ENCODE assay signal across 9 cellular contexts in the genomic region with DNA sequence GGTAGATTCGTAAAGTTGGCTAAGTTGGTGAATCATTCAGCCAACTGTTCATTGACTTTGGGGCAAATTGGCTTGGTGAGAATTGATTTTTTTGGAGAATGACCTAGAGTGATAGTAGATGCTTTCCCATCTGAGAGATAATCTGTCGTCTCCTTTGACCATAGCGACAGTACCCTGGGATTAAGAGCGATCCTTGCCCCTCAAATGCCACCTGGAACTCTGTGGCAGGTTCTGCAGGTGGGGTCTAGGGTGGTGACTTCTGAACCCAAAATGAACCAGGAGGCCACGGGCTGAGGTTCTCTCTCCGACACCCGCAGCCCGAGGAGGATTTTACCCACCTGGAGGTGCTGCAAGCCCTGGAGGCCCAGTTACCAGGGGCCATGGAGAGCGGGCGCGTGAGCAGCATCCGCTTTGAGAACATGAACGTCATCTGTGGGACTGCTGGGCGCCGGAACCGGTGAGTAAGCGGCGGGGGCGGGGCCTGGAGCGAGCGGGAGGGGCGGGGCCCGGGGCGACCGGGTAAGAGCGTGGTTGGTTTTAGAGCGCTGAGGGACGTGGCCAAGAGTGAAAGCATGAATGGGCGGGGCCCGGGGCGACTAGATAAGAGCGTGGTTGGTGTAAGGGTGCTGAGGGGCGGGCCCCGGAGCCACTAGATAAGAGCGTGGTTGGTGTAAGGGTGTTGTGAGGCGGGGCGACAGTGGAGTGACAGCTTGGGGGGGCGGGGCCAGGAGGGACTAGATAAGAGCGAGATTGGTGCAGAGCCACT.
A peak's percentile ranks its signal among the peaks of the same experiment; 100 is the strongest.
DNase-seq lines count a peak whose midpoint lies in the region; FAIRE-seq and TF ChIP-seq lines count a peak whose summit lies in the region.
"Had no signal": no experiment of that assay in that cellular context is flagged by ENCODE, and none has a peak within 500 bp of the region (broad histone marks: within the 10 kb centered on the region; RNA-seq: fewer than 3 reads in every experiment).

No MANE protein-coding gene starts in this region.

- peak; percentile 100 for DNase-seq in NCI-H2171 (lab: John Stamatoyannopoulos, UW)
- DNase-seq in activated CD4-positive, alpha-beta T cell treated with anti-CD3 and anti-CD28 coated beads for 1 hour: peak; percentile 66
- DNase-seq in central memory CD4-positive, alpha-beta T cell: peak; percentile 51
- peak; percentile 97 for DNase-seq in inferior parietal cortex (ENCODE audit: extremely low spot score)
- peak; percentile 77 to 91 (median 83) for DNase-seq in stimulated activated CD4-positive, alpha-beta T cell treated with anti-CD3 and anti-CD28 coated beads, Interleukin-12 subunit alpha, Interleukin-12 subunit beta, amount 100 ng/mL, for 48 hours (ENCODE audit: low read depth in 2 of 3, low spot score in 1 of 3)
- DNase-seq in NK-92 (lab: John Stamatoyannopoulos, UW; ENCODE audit: unreplicated experiment): no peak

- FAIRE-seq in A204.1 (lab: Jason Lieb, UNC): peak; percentile 99
- FAIRE-seq: GM18507 had no signal

- peak; percentile 49 for TF ChIP-seq POLR2A in GM19193 (IDR thresholded peaks at IDR 0.05; ENCODE audit: extremely low read depth, insufficient read depth, insufficient read length)
